1 cellular context compared by ENCODE assay signal in the genomic region with DNA sequence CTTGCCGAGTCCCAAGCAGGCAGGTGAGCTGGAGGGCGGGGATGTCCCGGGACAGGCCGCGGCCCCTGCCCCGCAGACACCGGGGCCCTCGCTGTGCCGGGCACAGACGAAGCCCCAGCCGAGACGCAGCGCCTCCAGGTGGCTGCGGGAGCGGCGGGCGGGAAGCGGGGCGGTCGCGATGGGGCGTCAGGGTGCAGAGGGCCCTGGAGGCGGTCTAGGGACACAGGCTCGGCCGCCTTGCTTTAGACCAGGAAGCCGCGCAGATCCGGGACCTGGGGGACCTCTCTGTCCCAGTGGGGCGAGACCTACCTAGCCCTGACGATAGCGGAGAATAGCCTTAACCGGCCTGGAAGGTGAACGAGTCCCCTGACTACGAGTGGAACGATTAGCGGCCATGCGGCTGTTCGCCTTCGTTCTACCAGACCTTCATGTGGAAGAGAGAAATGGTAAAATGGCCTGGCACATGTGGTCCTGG.
TF ChIP-seq lines count a peak whose summit lies in the region.

No MANE protein-coding gene starts in this region.

TF ChIP-seq in WTC11, 78 proteins besides CTCF, POLR2A, EP300 and RAD21 (continued from another document):
- TF ChIP-seq, protein P1, sequence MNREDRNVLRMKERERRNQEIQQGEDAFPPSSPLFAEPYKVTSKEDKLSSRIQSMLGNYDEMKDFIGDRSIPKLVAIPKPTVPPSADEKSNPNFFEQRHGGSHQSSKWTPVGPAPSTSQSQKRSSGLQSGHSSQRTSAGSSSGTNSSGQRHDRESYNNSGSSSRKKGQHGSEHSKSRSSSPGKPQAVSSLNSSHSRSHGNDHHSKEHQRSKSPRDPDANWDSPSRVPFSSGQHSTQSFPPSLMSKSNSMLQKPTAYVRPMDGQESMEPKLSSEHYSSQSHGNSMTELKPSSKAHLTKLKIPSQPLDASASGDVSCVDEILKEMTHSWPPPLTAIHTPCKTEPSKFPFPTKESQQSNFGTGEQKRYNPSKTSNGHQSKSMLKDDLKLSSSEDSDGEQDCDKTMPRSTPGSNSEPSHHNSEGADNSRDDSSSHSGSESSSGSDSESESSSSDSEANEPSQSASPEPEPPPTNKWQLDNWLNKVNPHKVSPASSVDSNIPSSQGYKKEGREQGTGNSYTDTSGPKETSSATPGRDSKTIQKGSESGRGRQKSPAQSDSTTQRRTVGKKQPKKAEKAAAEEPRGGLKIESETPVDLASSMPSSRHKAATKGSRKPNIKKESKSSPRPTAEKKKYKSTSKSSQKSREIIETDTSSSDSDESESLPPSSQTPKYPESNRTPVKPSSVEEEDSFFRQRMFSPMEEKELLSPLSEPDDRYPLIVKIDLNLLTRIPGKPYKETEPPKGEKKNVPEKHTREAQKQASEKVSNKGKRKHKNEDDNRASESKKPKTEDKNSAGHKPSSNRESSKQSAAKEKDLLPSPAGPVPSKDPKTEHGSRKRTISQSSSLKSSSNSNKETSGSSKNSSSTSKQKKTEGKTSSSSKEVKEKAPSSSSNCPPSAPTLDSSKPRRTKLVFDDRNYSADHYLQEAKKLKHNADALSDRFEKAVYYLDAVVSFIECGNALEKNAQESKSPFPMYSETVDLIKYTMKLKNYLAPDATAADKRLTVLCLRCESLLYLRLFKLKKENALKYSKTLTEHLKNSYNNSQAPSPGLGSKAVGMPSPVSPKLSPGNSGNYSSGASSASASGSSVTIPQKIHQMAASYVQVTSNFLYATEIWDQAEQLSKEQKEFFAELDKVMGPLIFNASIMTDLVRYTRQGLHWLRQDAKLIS (CRISPR knock-in tag; IDR thresholded peaks at IDR 0.05; ENCODE audit: borderline replicate concordance) = no peak
- TF ChIP-seq, protein P2, sequence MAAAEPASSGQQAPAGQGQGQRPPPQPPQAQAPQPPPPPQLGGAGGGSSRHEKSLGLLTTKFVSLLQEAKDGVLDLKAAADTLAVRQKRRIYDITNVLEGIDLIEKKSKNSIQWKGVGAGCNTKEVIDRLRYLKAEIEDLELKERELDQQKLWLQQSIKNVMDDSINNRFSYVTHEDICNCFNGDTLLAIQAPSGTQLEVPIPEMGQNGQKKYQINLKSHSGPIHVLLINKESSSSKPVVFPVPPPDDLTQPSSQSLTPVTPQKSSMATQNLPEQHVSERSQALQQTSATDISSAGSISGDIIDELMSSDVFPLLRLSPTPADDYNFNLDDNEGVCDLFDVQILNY (CRISPR knock-in tag; IDR thresholded peaks at IDR 0.05) = 0 out of 2 replicates have a peak, but pooled peaks have one; percentile 54
- TF ChIP-seq, protein P3, sequence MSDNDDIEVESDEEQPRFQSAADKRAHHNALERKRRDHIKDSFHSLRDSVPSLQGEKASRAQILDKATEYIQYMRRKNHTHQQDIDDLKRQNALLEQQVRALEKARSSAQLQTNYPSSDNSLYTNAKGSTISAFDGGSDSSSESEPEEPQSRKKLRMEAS (CRISPR knock-in tag; IDR thresholded peaks at IDR 0.05) = peak; percentile 72
- no peak for TF ChIP-seq SMAD3 (CRISPR knock-in tag; IDR thresholded peaks at IDR 0.05; ENCODE audit: borderline replicate concordance)
- TF ChIP-seq, protein P4, sequence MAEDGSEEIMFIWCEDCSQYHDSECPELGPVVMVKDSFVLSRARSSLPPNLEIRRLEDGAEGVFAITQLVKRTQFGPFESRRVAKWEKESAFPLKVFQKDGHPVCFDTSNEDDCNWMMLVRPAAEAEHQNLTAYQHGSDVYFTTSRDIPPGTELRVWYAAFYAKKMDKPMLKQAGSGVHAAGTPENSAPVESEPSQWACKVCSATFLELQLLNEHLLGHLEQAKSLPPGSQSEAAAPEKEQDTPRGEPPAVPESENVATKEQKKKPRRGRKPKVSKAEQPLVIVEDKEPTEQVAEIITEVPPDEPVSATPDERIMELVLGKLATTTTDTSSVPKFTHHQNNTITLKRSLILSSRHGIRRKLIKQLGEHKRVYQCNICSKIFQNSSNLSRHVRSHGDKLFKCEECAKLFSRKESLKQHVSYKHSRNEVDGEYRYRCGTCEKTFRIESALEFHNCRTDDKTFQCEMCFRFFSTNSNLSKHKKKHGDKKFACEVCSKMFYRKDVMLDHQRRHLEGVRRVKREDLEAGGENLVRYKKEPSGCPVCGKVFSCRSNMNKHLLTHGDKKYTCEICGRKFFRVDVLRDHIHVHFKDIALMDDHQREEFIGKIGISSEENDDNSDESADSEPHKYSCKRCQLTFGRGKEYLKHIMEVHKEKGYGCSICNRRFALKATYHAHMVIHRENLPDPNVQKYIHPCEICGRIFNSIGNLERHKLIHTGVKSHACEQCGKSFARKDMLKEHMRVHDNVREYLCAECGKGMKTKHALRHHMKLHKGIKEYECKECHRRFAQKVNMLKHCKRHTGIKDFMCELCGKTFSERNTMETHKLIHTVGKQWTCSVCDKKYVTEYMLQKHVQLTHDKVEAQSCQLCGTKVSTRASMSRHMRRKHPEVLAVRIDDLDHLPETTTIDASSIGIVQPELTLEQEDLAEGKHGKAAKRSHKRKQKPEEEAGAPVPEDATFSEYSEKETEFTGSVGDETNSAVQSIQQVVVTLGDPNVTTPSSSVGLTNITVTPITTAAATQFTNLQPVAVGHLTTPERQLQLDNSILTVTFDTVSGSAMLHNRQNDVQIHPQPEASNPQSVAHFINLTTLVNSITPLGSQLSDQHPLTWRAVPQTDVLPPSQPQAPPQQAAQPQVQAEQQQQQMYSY (CRISPR knock-in tag; IDR thresholded peaks at IDR 0.05) = no peak
- TF ChIP-seq, protein P5, sequence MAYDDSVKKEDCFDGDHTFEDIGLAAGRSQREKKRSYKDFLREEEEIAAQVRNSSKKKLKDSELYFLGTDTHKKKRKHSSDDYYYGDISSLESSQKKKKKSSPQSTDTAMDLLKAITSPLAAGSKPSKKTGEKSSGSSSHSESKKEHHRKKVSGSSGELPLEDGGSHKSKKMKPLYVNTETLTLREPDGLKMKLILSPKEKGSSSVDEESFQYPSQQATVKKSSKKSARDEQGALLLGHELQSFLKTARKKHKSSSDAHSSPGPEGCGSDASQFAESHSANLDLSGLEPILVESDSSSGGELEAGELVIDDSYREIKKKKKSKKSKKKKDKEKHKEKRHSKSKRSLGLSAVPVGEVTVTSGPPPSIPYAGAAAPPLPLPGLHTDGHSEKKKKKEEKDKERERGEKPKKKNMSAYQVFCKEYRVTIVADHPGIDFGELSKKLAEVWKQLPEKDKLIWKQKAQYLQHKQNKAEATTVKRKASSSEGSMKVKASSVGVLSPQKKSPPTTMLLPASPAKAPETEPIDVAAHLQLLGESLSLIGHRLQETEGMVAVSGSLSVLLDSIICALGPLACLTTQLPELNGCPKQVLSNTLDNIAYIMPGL (CRISPR knock-in tag; IDR thresholded peaks at IDR 0.05) = peak; percentile 69; the same call in 1 of the 2 replicates
- 0 out of 2 replicates have a peak, but pooled peaks have one; percentile 50 for TF ChIP-seq KAT7 (CRISPR knock-in tag; IDR thresholded peaks at IDR 0.05; ENCODE audit: borderline replicate concordance)
